Comparison of ENCODE assay signal across 8 cellular contexts in the genomic region with DNA sequence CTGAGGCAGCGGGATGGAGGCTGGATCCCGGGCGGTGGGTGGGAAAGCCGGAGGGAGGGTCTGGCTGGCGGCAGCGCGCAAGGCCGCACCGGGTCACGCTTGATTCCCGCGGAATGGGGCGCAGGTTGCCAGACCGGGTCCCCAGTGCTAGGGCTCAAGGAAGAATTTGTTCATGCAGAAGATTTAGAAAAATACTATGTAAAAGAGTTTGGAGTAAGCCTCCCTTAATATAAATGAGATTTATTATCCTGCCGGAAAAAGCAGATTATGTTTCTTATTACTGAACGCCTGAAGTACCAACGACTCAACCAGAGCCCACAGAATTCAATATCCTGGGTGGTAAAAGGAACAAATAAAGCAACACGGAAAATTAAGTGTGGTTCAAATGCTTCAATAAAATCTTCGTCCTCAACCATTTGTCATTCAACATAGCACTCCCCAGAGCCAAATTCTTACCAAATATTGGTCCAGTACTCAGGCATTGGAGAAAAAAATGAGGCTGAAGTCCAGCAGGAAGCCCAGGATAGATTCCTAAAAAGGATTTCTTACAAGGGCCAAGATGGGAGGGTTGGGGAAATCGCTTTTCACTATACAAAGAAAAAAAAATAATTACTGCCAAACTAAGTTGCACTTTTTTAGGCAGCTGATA. TPM values are rescaled to one million over a fixed set of nuclear protein-coding genes. Genes with fewer than 3 reads are reported as not detected.
DNase-seq lines count a peak whose midpoint lies in the region; ATAC-seq, FAIRE-seq and TF ChIP-seq lines count a peak whose summit lies in the region.

No MANE protein-coding gene starts in this region.

- TF ChIP-seq CTCF in kidney (IDR thresholded peaks at IDR 0.05; ENCODE audit: borderline replicate concordance, extremely low read depth, insufficient read depth): no peak
- TF ChIP-seq CTCF in thoracic aorta (IDR thresholded peaks at IDR 0.05): no peak

- peak; percentile 7 for ATAC-seq in HG03439 (IDR thresholded peaks at IDR 0.05; ENCODE audit: unreplicated experiment)
- no peak for ATAC-seq in activated naive CD8-positive, alpha-beta T cell treated with anti-CD3 and anti-CD28 coated beads, Interleukin-2, amount 50 U/mL, for 24 hours
- ATAC-seq in thoracic aorta (ENCODE audit: insufficient number of reproducible peaks, low FRiP score, low read depth): no peak

- intact Hi-C loops in kidney (cut with DNase I): no loop called here

- no peaks in the 10 kb centered on the region for H3K27me3 Mint-ChIP-seq in activated naive CD8-positive, alpha-beta T cell treated with anti-CD3 and anti-CD28 coated beads, Interleukin-2, amount 50 U/mL, for 24 hours

- H3K27me3 ChIP-seq in thoracic aorta (replicated peaks; ENCODE audit: insufficient read depth): no peaks in the 10 kb centered on the region

- H3K9ac ChIP-seq in kidney (ENCODE audit: low read length in 2 of 2): peak overlapping the region; percentile 79 to 90

- H3K4me1 ChIP-seq in kidney (ENCODE audit: control insufficient read depth in 1 of 2, insufficient read depth in 1 of 2, low read depth in 1 of 2, low read length in 2 of 2): peaks cover 0 to 3% of the 10 kb centered on the region in 2 donors
- peaks cover 11 to 18% of the 10 kb centered on the region in 2 donors for H3K4me1 ChIP-seq in thoracic aorta (ENCODE audit: control insufficient read depth in 1 of 2, low read depth in 2 of 2)

- peak overlapping the region; percentile 96 for H3K27ac Mint-ChIP-seq in activated naive CD8-positive, alpha-beta T cell treated with anti-CD3 and anti-CD28 coated beads, Interleukin-2, amount 50 U/mL, for 24 hours

- H3K36me3 Mint-ChIP-seq in activated naive CD8-positive, alpha-beta T cell treated with anti-CD3 and anti-CD28 coated beads, Interleukin-2, amount 50 U/mL, for 24 hours (ENCODE audit: low read depth): no peaks in the 10 kb centered on the region

- H3K9me3 ChIP-seq in kidney (ENCODE audit: control insufficient read depth in 1 of 2, low read length in 2 of 2) (no peaks in the 10 kb centered on the region), thoracic aorta (no peaks in the 10 kb centered on the region)

- H3K4me3 ChIP-seq in kidney (ENCODE audit: low read length in 2 of 2): peak overlapping the region; percentile 81 to 85
- H3K4me3 ChIP-seq in thoracic aorta: peak overlapping the region; percentile 79

- no peaks in the 10 kb centered on the region for H3K9me3 Mint-ChIP-seq in activated naive CD8-positive, alpha-beta T cell treated with anti-CD3 and anti-CD28 coated beads, Interleukin-2, amount 50 U/mL, for 24 hours

- peak; percentile 27 for FAIRE-seq in kidney (lab: Jason Lieb, UNC)

- H3K27ac ChIP-seq in kidney (ENCODE audit: low read depth in 2 of 2, low read length in 2 of 2) (peak overlapping the region; percentile 96 to 99), thoracic aorta (peak overlapping the region; percentile 92 to 98)

- peak overlapping the region; percentile 93 for H3K4me3 Mint-ChIP-seq in activated naive CD8-positive, alpha-beta T cell treated with anti-CD3 and anti-CD28 coated beads, Interleukin-2, amount 50 U/mL, for 24 hours

- peaks cover 26% of the 10 kb centered on the region for H3K4me1 Mint-ChIP-seq in activated naive CD8-positive, alpha-beta T cell treated with anti-CD3 and anti-CD28 coated beads, Interleukin-2, amount 50 U/mL, for 24 hours

- no peaks in the 10 kb centered on the region for H3K36me3 ChIP-seq in kidney (ENCODE audit: control insufficient read depth in 1 of 2, insufficient read depth in 2 of 2, low read length in 2 of 2)
- no peaks in the 10 kb centered on the region for H3K36me3 ChIP-seq in thoracic aorta

- DNase-seq in NCI-H2196 (lab: John Stamatoyannopoulos, UW; ENCODE audit: unreplicated experiment) (peak; percentile 65), NCI-H2196 treated with DMSO at 0.1 percent for 48 hours (lab: John Stamatoyannopoulos, UW; ENCODE audit: unreplicated experiment) (no peak), kidney (no peak), thoracic aorta (ENCODE audit: low spot score) (no peak), Ammon's horn (ENCODE audit: low spot score) (no peak)
- no peak for DNase-seq in activated naive CD8-positive, alpha-beta T cell treated with anti-CD3 and anti-CD28 coated beads, Interleukin-2, amount 50 U/mL, for 24 hours
- no peak for DNase-seq in activated CD8-positive, alpha-beta memory T cell treated with anti-CD3 and anti-CD28 coated beads for 24 hours

RNA-seq across cellular contexts. Expression of a gene that starts 1.2 kb away (rescaled TPM):
- total RNA-seq in kidney: 142 TPM
- 0.99 TPM for polyA plus RNA-seq in kidney (ENCODE audit: insufficient read depth, low read depth, low replicate concordance)
- 100 to 1,000 TPM; 112 to 120 TPM for total RNA-seq in thoracic aorta
